ENCODE assay signal across 14 cellular contexts in the genomic region with DNA sequence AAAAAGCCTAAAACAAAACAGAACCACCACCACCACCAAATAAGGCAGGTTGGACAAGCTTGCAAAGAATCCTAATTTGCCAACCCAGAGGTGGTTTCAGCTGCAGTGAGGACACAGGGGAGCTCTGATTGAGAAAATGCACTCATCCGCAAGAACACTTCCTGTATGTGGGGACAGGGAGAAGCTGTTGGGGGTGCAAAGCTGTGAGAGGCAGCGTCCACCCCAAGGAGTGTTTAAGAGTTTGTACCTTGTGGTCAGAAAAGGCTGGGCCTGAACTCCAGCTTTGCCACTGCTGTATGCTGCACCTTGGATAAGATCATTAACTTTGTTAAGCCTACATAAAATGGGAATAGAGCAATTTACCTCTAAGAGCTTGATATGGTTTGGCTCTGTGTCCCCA.
DNase-seq lines count a peak whose midpoint lies in the region; ATAC-seq and TF ChIP-seq lines count a peak whose summit lies in the region.
"Had no signal": no experiment of that assay in that cellular context is flagged by ENCODE, and none has a peak within 500 bp of the region (broad histone marks: within the 10 kb centered on the region; RNA-seq: fewer than 3 reads in every experiment).

No MANE protein-coding gene starts in this region.

- no peak overlapping the region for H3K4me2 ChIP-seq in IMR-90 (ENCODE audit: low read depth, low read length)
- H3K4me2 ChIP-seq: GM23338 had no signal

- no peaks in the 10 kb centered on the region for H3K36me3 ChIP-seq in IMR-90 (ENCODE audit: control insufficient read depth, insufficient read depth, low read length)

- dilution Hi-C loops in IMR-90 (cut with HindIII; ENCODE audit: low sequenced_read_pairs, unreplicated experiment), result no loop called here

- no peak overlapping the region for H2BK15ac ChIP-seq in IMR-90 (ENCODE audit: low read depth, low read length)

- TF ChIP-seq CTCF in IMR-90 (conservative IDR thresholded peaks at IDR 0.05; ENCODE audit: low read depth, low read length), result no peak

- H3K27ac ChIP-seq in IMR-90 (ENCODE audit: insufficient read depth, low read length), result no peak overlapping the region

- no TSS peak for BruUV-seq in IMR-90 (replicated peaks; lab: Mats Ljungman, UMichigan)

- no peak overlapping the region for H2BK5ac ChIP-seq in IMR-90 (ENCODE audit: low read depth, low read length, poor library complexity, severe bottlenecking)

- H3K9me3 ChIP-seq in IMR-90 (ENCODE audit: control insufficient read depth, insufficient read depth, low read length), result peaks cover 2% of the 10 kb centered on the region; the same call in 1 of the 2 replicates

- intact Hi-C loops in IMR-90 (cut with micrococcal nuclease), result loop anchor here (10.0 kb wide), 1 partner anchor 506 kb away; no protein-coding TSS in a partner anchor

- H2AK9ac ChIP-seq in IMR-90 (replicated peaks; ENCODE audit: low read depth, low read length, poor library complexity), result no peak overlapping the region

- no peak overlapping the region for H3K23ac ChIP-seq in IMR-90 (ENCODE audit: low read depth, low read length)

- TF ChIP-seq POLR2A in IMR-90 (IDR thresholded peaks at IDR 0.05; ENCODE audit: low read depth, low read length), result no peak

- no peaks in the 10 kb centered on the region for H3K4me1 ChIP-seq in IMR-90 (ENCODE audit: control insufficient read depth, insufficient read depth, low read length)

- no peak overlapping the region for H3K9ac ChIP-seq in IMR-90 (ENCODE audit: low read depth, low read length)

- WGBS in IMR-90 (ENCODE audit: extremely low coverage in 2 of 2, insufficient read length in 1 of 2), 2 experiments, result no CpG with 5 or more reads among the region's 2 CpGs

- TF ChIP-seq RAD21 in IMR-90 (IDR thresholded peaks at IDR 0.05; ENCODE audit: low read length), result no peak

- no peak overlapping the region; the same call in 1 of the 2 replicates for H2BK120ac ChIP-seq in IMR-90 (ENCODE audit: low read depth, low read length)

- CTCF ChIA-PET in IMR-90 (lab: Yijun Ruan, JAX), result no interaction called here
- CTCF ChIA-PET in HEK293T (lab: Yijun Ruan, JAX), result no interaction called here

- no peaks in the 10 kb centered on the region for H4K20me1 ChIP-seq in IMR-90 (ENCODE audit: insufficient read depth, low read length)

- H4K8ac ChIP-seq in IMR-90 (ENCODE audit: low read depth in 2 of 2, low read length in 2 of 2), result no peak overlapping the region

- 0 out of 2 replicates have a peak, but pooled peaks cover 3% of the 10 kb centered on the region for H3K9me1 ChIP-seq in IMR-90 (ENCODE audit: insufficient read depth, low read length)

- H3K4ac ChIP-seq in IMR-90 (ENCODE audit: low read depth, low read length), result 0 out of 2 replicates have a peak overlapping the region, but pooled peaks have one; percentile 8

- no peak overlapping the region for H3K18ac ChIP-seq in IMR-90 (ENCODE audit: low read depth, low read length)

- no peak overlapping the region for H3K56ac ChIP-seq in IMR-90 (ENCODE audit: extremely low read depth, insufficient read depth, low read length)

- no peak overlapping the region for H4K91ac ChIP-seq in IMR-90 (ENCODE audit: insufficient read depth, low read depth, low read length)

- H2AK5ac ChIP-seq in IMR-90 (ENCODE audit: low read depth, low read length), result peak overlapping the region; percentile 62; the same call in 1 of the 2 replicates

- no peak for ATAC-seq in IMR-90 (ENCODE audit: low read depth)
- ATAC-seq: GM23338, HCT116 had no signal

- no peaks in the 10 kb centered on the region for H3K27me3 ChIP-seq in IMR-90 (ENCODE audit: control insufficient read depth, insufficient read depth, low read length)

- POLR2A ChIA-PET in IMR-90 (lab: Charles Lee; ENCODE audit: unreplicated experiment), result no interaction called here
- POLR2A ChIA-PET in HEK293T (lab: Yijun Ruan, JAX), result no interaction called here

- no peaks in the 10 kb centered on the region for H3K79me1 ChIP-seq in IMR-90 (ENCODE audit: low read depth in 1 of 2, low read length in 2 of 2)

- in situ Hi-C loops in IMR-90 (cut with MboI; ENCODE audit: low sequenced_read_pairs), result no loop called here

- DNase-seq in activated CD8-positive, alpha-beta memory T cell treated with anti-CD3 and anti-CD28 coated beads for 24 hours, result peak; percentile 7
- DNase-seq in activated CD8-positive, alpha-beta memory T cell treated with anti-CD3 and anti-CD28 coated beads, Interleukin-2, amount 50 U/mL, for 48 hours, result no peak
- DNase-seq in IMR-90 (no peak), islet precursor cell (peak; percentile 27), DMS 273 (lab: John Stamatoyannopoulos, UW; ENCODE audit: unreplicated experiment) (no peak), HEK293T (ENCODE audit: extremely low spot score) (no peak)
- no peak for DNase-seq in stimulated activated CD4-positive, alpha-beta T cell treated with anti-CD3 and anti-CD28 coated beads, Interleukin-15, amount 100 ng/mL, for 24 hours
- DNase-seq: 8988T; C1 segment of cervical spinal cord; CD4-positive, CD25-positive, alpha-beta regulatory T cell; CD8-positive, alpha-beta memory T cell; COR-L47 had no signal

- H2AFZ ChIP-seq in IMR-90 (replicated peaks; ENCODE audit: low read length, poor library complexity), result no peak overlapping the region

- H3K14ac ChIP-seq in IMR-90 (replicated peaks; ENCODE audit: low read depth, low read length), result no peak overlapping the region

- no peak overlapping the region for H3K4me3 ChIP-seq in IMR-90 (ENCODE audit: insufficient read depth, low read depth, low read length)
- H3K4me3 ChIP-seq: GM23338 had no signal

- no peak overlapping the region for H4K5ac ChIP-seq in IMR-90 (ENCODE audit: low read depth, low read length)

- no peak overlapping the region for H2BK20ac ChIP-seq in IMR-90 (ENCODE audit: low read depth, low read length)

TF ChIP-seq in IMR-90, 13 proteins besides CTCF, POLR2A, EP300 and RAD21 (continues in another document):
- TF ChIP-seq MAZ (IDR thresholded peaks at IDR 0.05; ENCODE audit: borderline replicate concordance, low read depth, low read length), result no peak
- TF ChIP-seq MAFK (IDR thresholded peaks at IDR 0.05; ENCODE audit: low read depth, low read length), result no peak
- no peak for TF ChIP-seq CEBPB (IDR thresholded peaks at IDR 0.05; ENCODE audit: low read depth, low read length)
- no peak for TF ChIP-seq MXI1 (IDR thresholded peaks at IDR 0.05; ENCODE audit: borderline replicate concordance, low read depth, low read length)
- TF ChIP-seq, protein P1, sequence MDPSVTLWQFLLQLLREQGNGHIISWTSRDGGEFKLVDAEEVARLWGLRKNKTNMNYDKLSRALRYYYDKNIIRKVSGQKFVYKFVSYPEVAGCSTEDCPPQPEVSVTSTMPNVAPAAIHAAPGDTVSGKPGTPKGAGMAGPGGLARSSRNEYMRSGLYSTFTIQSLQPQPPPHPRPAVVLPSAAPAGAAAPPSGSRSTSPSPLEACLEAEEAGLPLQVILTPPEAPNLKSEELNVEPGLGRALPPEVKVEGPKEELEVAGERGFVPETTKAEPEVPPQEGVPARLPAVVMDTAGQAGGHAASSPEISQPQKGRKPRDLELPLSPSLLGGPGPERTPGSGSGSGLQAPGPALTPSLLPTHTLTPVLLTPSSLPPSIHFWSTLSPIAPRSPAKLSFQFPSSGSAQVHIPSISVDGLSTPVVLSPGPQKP (IDR thresholded peaks at IDR 0.05; ENCODE audit: borderline replicate concordance, low read depth, low read length), result no peak
- TF ChIP-seq BHLHE40 (IDR thresholded peaks at IDR 0.05; ENCODE audit: low read depth, low read length), result no peak
- no peak for TF ChIP-seq RFX5 (IDR thresholded peaks at IDR 0.05; ENCODE audit: low read depth, low read length)
- TF ChIP-seq SMC3 (IDR thresholded peaks at IDR 0.05; ENCODE audit: low read depth, low read length), result no peak
- TF ChIP-seq, protein P2, sequence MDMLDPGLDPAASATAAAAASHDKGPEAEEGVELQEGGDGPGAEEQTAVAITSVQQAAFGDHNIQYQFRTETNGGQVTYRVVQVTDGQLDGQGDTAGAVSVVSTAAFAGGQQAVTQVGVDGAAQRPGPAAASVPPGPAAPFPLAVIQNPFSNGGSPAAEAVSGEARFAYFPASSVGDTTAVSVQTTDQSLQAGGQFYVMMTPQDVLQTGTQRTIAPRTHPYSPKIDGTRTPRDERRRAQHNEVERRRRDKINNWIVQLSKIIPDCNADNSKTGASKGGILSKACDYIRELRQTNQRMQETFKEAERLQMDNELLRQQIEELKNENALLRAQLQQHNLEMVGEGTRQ (IDR thresholded peaks at IDR 0.05; ENCODE audit: low read depth, low read length), result no peak
- TF ChIP-seq FOS (IDR thresholded peaks at IDR 0.05; ENCODE audit: low read depth, low read length), result no peak

TF ChIP-seq in HEK293T, 16 proteins besides CTCF, POLR2A, EP300 and RAD21:
- no peak for TF ChIP-seq SUZ12 (IDR thresholded peaks at IDR 0.05)
- TF ChIP-seq, protein P3, sequence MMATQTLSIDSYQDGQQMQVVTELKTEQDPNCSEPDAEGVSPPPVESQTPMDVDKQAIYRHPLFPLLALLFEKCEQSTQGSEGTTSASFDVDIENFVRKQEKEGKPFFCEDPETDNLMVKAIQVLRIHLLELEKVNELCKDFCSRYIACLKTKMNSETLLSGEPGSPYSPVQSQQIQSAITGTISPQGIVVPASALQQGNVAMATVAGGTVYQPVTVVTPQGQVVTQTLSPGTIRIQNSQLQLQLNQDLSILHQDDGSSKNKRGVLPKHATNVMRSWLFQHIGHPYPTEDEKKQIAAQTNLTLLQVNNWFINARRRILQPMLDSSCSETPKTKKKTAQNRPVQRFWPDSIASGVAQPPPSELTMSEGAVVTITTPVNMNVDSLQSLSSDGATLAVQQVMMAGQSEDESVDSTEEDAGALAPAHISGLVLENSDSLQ (IDR thresholded peaks at IDR 0.05), result no peak
- TF ChIP-seq FOXM1 (IDR thresholded peaks at IDR 0.05; ENCODE audit: borderline replicate concordance), result no peak
- no peak for TF ChIP-seq LEF1 (IDR thresholded peaks at IDR 0.05; ENCODE audit: borderline replicate concordance)

Comparison
In these comparisons a context has a peak if more than half of its experiments do, and no peak if none do; other contexts are left out.
1. DNase-seq: peak in activated CD8-positive, alpha-beta memory T cell treated with anti-CD3 and anti-CD28 coated beads for 24 hours (single experiment) and islet precursor cell (single experiment); none in activated CD8-positive, alpha-beta memory T cell treated with anti-CD3 and anti-CD28 coated beads, Interleukin-2, amount 50 U/mL, for 48 hours (single experiment), IMR-90 (single experiment), DMS 273 (single experiment), stimulated activated CD4-positive, alpha-beta T cell treated with anti-CD3 and anti-CD28 coated beads, Interleukin-15, amount 100 ng/mL, for 24 hours (single experiment) and HEK293T (single experiment).